1 cellular context compared by ENCODE assay signal in the genomic region with DNA sequence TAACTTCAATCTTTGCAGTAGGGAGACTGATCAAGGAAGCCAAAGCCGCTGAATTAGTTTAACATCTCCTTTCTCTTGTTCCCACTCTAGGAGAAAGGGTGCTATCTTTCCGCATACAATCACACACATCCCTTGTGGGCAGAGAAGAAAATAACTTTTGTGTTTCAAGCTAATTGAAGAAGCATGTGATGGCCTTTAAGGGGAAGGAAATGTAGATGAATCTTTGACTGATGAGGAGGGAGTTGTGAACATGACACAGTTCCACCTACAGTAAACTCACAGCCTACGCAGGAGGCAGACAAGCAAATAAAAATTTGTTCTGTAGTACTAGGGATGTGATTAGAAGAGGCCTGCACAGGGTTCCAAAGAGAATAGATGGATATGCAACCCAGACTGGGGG.
TF ChIP-seq lines count a peak whose summit lies in the region.

No MANE protein-coding gene starts in this region.

TF ChIP-seq in IMR-90, 13 proteins besides CTCF, POLR2A, EP300 and RAD21:
- TF ChIP-seq RFX5 (IDR thresholded peaks at IDR 0.05; ENCODE audit: low read depth, low read length) (no peak), NFE2L2 (IDR thresholded peaks at IDR 0.05; ENCODE audit: low read depth, low read length) (no peak), MAZ (IDR thresholded peaks at IDR 0.05; ENCODE audit: borderline replicate concordance, low read depth, low read length) (no peak), CEBPB (IDR thresholded peaks at IDR 0.05; ENCODE audit: low read depth, low read length) (no peak)
